38 cellular contexts compared by ENCODE assay signal in genomic region chr4:6369035-6369434, GRCh38.
"Had no signal": no experiment of that assay in that cellular context is flagged by ENCODE, and none has a peak within 500 bp of the region (broad histone marks: within the 10 kb centered on the region; RNA-seq: fewer than 3 reads in every experiment).

No MANE protein-coding gene starts in this region.

- H3K4me1 ChIP-seq: adrenal gland, body of pancreas had no signal

- H3K36me3 ChIP-seq: adrenal gland, cardiac muscle cell had no signal

- H3K4me3 Mint-ChIP-seq: activated B cell treated with CpG ODN at 0.5 μM for 24 hours; activated CD4-positive, alpha-beta memory T cell treated with anti-CD3 and anti-CD28 coated beads for 36 hours; activated CD4-positive, alpha-beta T cell treated with anti-CD3 and anti-CD28 coated beads, Interleukin-2, amount 10 ng/mL, durations not matched to agents 24 days and 14 days; activated CD8-positive, alpha-beta T cell treated with anti-CD3 and anti-CD28 coated beads for 36 hours; activated naive CD4-positive, alpha-beta T cell treated with anti-CD3 and anti-CD28 coated beads for 36 hours; activated naive CD8-positive, alpha-beta T cell treated with anti-CD3 and anti-CD28 coated beads for 36 hours; activated T-cell treated with anti-CD3 and anti-CD28 coated beads, Interleukin-2, amount 50 U/mL, for 4 hours; activated T-cell treated with anti-CD3 and anti-CD28 coated beads, Interleukin-2, amount 50 U/mL, for 72 hours; activated T-helper 1 cell treated with anti-CD3 and anti-CD28 coated beads, Interleukin-12 subunit alpha, Interleukin-12 subunit beta, Interleukin-2, Interleukin-4 antibody, amounts not matched to agents 30 ng/mL and 10 ng/mL and 1 ng/mL, durations not matched to agents 14 hours and 24 hours and 36 hours; activated T-helper 17 cell treated with anti-CD3 and anti-CD28 coated beads, Interleukin-2, amount 50 U/mL, for 72 hours; central memory CD8-positive, alpha-beta T cell; T-helper 1 cell treated with Interleukin-12 subunit alpha and Interleukin-12 subunit beta and Interleukin-4 antibody, amounts not matched to agents 30 μg/mL and 1 μg/mL, for 36 hours; T-helper 2 cell treated with Interferon-gamma antibody and Interleukin-4, amounts not matched to agents 5 μg/mL and 100 μg/mL, for 36 hours had no signal

- DNase-seq: activated B cell treated with CpG ODN at 0.5 μM for 24 hours; activated CD4-positive, alpha-beta memory T cell treated with anti-CD3 and anti-CD28 coated beads for 36 hours; activated CD4-positive, alpha-beta T cell treated with anti-CD3 and anti-CD28 coated beads for 4 hours; activated CD4-positive, alpha-beta T cell treated with anti-CD3 and anti-CD28 coated beads, Interleukin-2, amount 10 ng/mL, durations not matched to agents 24 days and 14 days; activated CD4-positive, alpha-beta T cell treated with anti-CD3 and anti-CD28 coated beads, Interleukin-2, amount 50 U/mL, for 1 hour; activated CD4-positive, alpha-beta T cell treated with anti-CD3 and anti-CD28 coated beads, Interleukin-2, amount 50 U/mL, for 4 hours; activated CD4-positive, CD25-positive, alpha-beta regulatory T cell treated with anti-CD3 and anti-CD28 coated beads, Interleukin-2, amount 50 U/mL, for 72 hours; activated CD8-positive, alpha-beta memory T cell treated with anti-CD3 and anti-CD28 coated beads, Interleukin-2, amount 50 U/mL, for 4 hours; activated CD8-positive, alpha-beta T cell treated with anti-CD3 and anti-CD28 coated beads for 36 hours; activated effector memory CD4-positive, alpha-beta T cell treated with anti-CD3 and anti-CD28 coated beads, Interleukin-2, amount 50 U/mL, for 16 hours; activated gamma-delta T cell treated with Interleukin-2 at 50 U/mL for 16 hours; activated naive CD4-positive, alpha-beta T cell; activated naive CD4-positive, alpha-beta T cell treated with anti-CD3 and anti-CD28 coated beads for 36 hours; activated naive CD4-positive, alpha-beta T cell treated with anti-CD3 and anti-CD28 coated beads, Interleukin-2, amount 50 U/mL, for 16 hours; activated naive CD8-positive, alpha-beta T cell treated with anti-CD3 and anti-CD28 coated beads for 36 hours; activated T-cell treated with anti-CD3 and anti-CD28 coated beads for 4 hours; activated T-cell treated with anti-CD3 and anti-CD28 coated beads, Interleukin-2, amount 50 U/mL, for 1 hour; activated T-cell treated with anti-CD3 and anti-CD28 coated beads, Interleukin-2, amount 50 U/mL, for 4 hours; activated T-cell treated with anti-CD3 and anti-CD28 coated beads, Interleukin-2, amount 50 U/mL, for 72 hours; adrenal gland; amniotic stem cell; aorta; body of pancreas; cerebellar nuclear complex; T-helper 1 cell; T-helper 2 cell; T-helper 9 cell had no signal

- H3K27ac Mint-ChIP-seq: activated B cell treated with CpG ODN at 0.5 μM for 24 hours; activated CD4-positive, alpha-beta memory T cell treated with anti-CD3 and anti-CD28 coated beads for 36 hours; activated CD4-positive, alpha-beta T cell treated with anti-CD3 and anti-CD28 coated beads, Interleukin-2, amount 10 ng/mL, durations not matched to agents 24 days and 14 days; activated CD8-positive, alpha-beta T cell treated with anti-CD3 and anti-CD28 coated beads for 36 hours; activated naive CD4-positive, alpha-beta T cell treated with anti-CD3 and anti-CD28 coated beads for 36 hours; activated naive CD4-positive, alpha-beta T cell treated with anti-CD3 and anti-CD28 coated beads, Interleukin-2, amount 50 U/mL, for 72 hours; activated T-cell treated with anti-CD3 and anti-CD28 coated beads, Interleukin-2, amount 50 U/mL, for 72 hours; activated T-helper 1 cell treated with anti-CD3 and anti-CD28 coated beads, Interleukin-12 subunit alpha, Interleukin-12 subunit beta, Interleukin-2, Interleukin-4 antibody, amounts not matched to agents 30 ng/mL and 10 ng/mL and 1 ng/mL, durations not matched to agents 14 hours and 24 hours and 36 hours; activated T-helper 17 cell treated with anti-CD3 and anti-CD28 coated beads, Interleukin-2, amount 50 U/mL, for 72 hours; T-helper 1 cell treated with Interleukin-12 subunit alpha and Interleukin-12 subunit beta and Interleukin-4 antibody, amounts not matched to agents 30 μg/mL and 1 μg/mL, for 36 hours; T-helper 2 cell treated with Interferon-gamma antibody and Interleukin-4, amounts not matched to agents 5 μg/mL and 100 μg/mL, for 36 hours had no signal

- H3K27me3 Mint-ChIP-seq: activated CD4-positive, alpha-beta T cell treated with anti-CD3 and anti-CD28 coated beads, Interleukin-2, amount 10 ng/mL, durations not matched to agents 24 days and 14 days; activated CD8-positive, alpha-beta T cell treated with anti-CD3 and anti-CD28 coated beads for 36 hours; activated naive CD8-positive, alpha-beta T cell treated with anti-CD3 and anti-CD28 coated beads for 36 hours had no signal

- H3K36me3 Mint-ChIP-seq: activated CD4-positive, alpha-beta memory T cell treated with anti-CD3 and anti-CD28 coated beads for 36 hours; activated naive CD4-positive, alpha-beta T cell treated with anti-CD3 and anti-CD28 coated beads, Interleukin-2, amount 50 U/mL, for 72 hours; activated naive CD8-positive, alpha-beta T cell treated with anti-CD3 and anti-CD28 coated beads for 36 hours had no signal

- H3K4me1 Mint-ChIP-seq: activated B cell treated with CpG ODN at 0.5 μM for 24 hours; activated CD4-positive, alpha-beta T cell treated with anti-CD3 and anti-CD28 coated beads, Interleukin-2, amount 10 ng/mL, durations not matched to agents 24 days and 14 days; activated naive CD8-positive, alpha-beta T cell treated with anti-CD3 and anti-CD28 coated beads for 36 hours; activated T-helper 17 cell treated with anti-CD3 and anti-CD28 coated beads, Interleukin-2, amount 50 U/mL, for 72 hours; central memory CD8-positive, alpha-beta T cell had no signal

- H3K27ac ChIP-seq: adrenal gland, body of pancreas, cardiac muscle cell, VCaP had no signal

- H3K9me3 ChIP-seq: adrenal gland, body of pancreas had no signal

- ATAC-seq: activated CD8-positive, alpha-beta T cell treated with anti-CD3 and anti-CD28 coated beads for 36 hours; activated naive CD4-positive, alpha-beta T cell treated with anti-CD3 and anti-CD28 coated beads, Interleukin-2, amount 50 U/mL, for 72 hours; activated T-cell treated with anti-CD3 and anti-CD28 coated beads, Interleukin-2, amount 50 U/mL, for 4 hours; activated T-cell treated with anti-CD3 and anti-CD28 coated beads, Interleukin-2, amount 50 U/mL, for 72 hours; activated T-helper 17 cell treated with anti-CD3 and anti-CD28 coated beads, Interleukin-2, amount 50 U/mL, for 72 hours; body of pancreas had no signal

- H3K4me3 ChIP-seq: adrenal gland, body of pancreas, cardiac muscle cell had no signal

- H3K9me3 Mint-ChIP-seq: activated B cell treated with CpG ODN at 0.5 μM for 24 hours; activated CD4-positive, alpha-beta memory T cell treated with anti-CD3 and anti-CD28 coated beads for 36 hours; activated CD4-positive, alpha-beta T cell treated with anti-CD3 and anti-CD28 coated beads, Interleukin-2, amount 10 ng/mL, durations not matched to agents 24 days and 14 days; activated CD8-positive, alpha-beta T cell treated with anti-CD3 and anti-CD28 coated beads for 36 hours; activated naive CD4-positive, alpha-beta T cell treated with anti-CD3 and anti-CD28 coated beads for 36 hours; activated naive CD4-positive, alpha-beta T cell treated with anti-CD3 and anti-CD28 coated beads, Interleukin-2, amount 50 U/mL, for 72 hours; activated naive CD8-positive, alpha-beta T cell treated with anti-CD3 and anti-CD28 coated beads for 36 hours; activated T-cell treated with anti-CD3 and anti-CD28 coated beads, Interleukin-2, amount 50 U/mL, for 4 hours; activated T-helper 1 cell treated with anti-CD3 and anti-CD28 coated beads, Interleukin-12 subunit alpha, Interleukin-12 subunit beta, Interleukin-2, Interleukin-4 antibody, amounts not matched to agents 30 ng/mL and 10 ng/mL and 1 ng/mL, durations not matched to agents 14 hours and 24 hours and 36 hours; activated T-helper 17 cell treated with anti-CD3 and anti-CD28 coated beads, Interleukin-2, amount 50 U/mL, for 72 hours; central memory CD8-positive, alpha-beta T cell; T-helper 1 cell treated with Interleukin-12 subunit alpha and Interleukin-12 subunit beta and Interleukin-4 antibody, amounts not matched to agents 30 μg/mL and 1 μg/mL, for 36 hours; T-helper 2 cell treated with Interferon-gamma antibody and Interleukin-4, amounts not matched to agents 5 μg/mL and 100 μg/mL, for 36 hours had no signal

- FAIRE-seq: astrocyte, bronchial epithelial cell, TTC549 had no signal
